Comparison of ENCODE assay signal across 10 cellular contexts in the genomic region with DNA sequence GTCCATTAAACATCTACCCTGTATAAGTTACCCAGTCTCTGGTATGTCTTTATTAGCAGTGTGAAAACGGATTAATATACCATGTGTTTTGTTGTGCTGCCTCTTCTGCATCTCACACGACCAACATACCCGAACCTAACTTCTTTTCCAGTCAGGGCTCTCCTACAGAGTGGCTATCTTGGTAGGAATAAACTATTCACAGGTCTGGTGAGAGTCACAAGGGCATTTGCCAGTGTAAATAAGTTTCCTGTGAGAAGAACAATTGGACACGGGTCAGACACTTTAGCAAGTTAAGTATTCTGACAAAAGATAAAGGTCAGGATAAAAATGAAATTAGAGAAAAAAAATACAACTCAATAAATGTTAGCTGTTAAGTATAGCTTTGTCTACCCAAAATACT.
DNase-seq lines count a peak whose midpoint lies in the region; ATAC-seq and TF ChIP-seq lines count a peak whose summit lies in the region.
"Had no signal": no experiment of that assay in that cellular context is flagged by ENCODE, and none has a peak within 500 bp of the region (broad histone marks: within the 10 kb centered on the region; RNA-seq: fewer than 3 reads in every experiment).

No MANE protein-coding gene starts in this region.

- TF ChIP-seq EP300 in esophagus muscularis mucosa (IDR thresholded peaks at IDR 0.05) (no peak), sigmoid colon (IDR thresholded peaks at IDR 0.05) (no peak)

- DNase-seq in Karpas-422 (no peak), esophagus muscularis mucosa (ENCODE audit: extremely low spot score) (no peak), sigmoid colon (no peak), GM20000 (ENCODE audit: low spot score) (no peak), NCI-H1436 treated with DMSO at 0.1 percent for 48 hours (lab: John Stamatoyannopoulos, UW) (no peak), NCI-H2196 (lab: John Stamatoyannopoulos, UW; ENCODE audit: unreplicated experiment) (no peak)
- DNase-seq: activated effector memory CD4-positive, alpha-beta T cell treated with Interleukin-2 at 50 U/mL for 16 hours had no signal

- H3K4me1 ChIP-seq in Karpas-422 (ENCODE audit: low read length) (peaks cover 23% of the 10 kb centered on the region), esophagus muscularis mucosa (peaks cover 11 to 20% (median 15%) of the 10 kb centered on the region in 4 donors), sigmoid colon (peaks cover 0 to 15% (median 12%) of the 10 kb centered on the region in 4 donors)

- WGBS in esophagus muscularis mucosa, result 76% methylated on average over 4 of the region's 4 CpGs
- 81 to 84% methylated on average over 4 of the region's 4 CpGs for WGBS in sigmoid colon, 2 donors

- H3K4me3 ChIP-seq in Karpas-422 (ENCODE audit: low read length) (no peak overlapping the region), esophagus muscularis mucosa (no peak overlapping the region), sigmoid colon (no peak overlapping the region)

- H3K9me3 ChIP-seq in Karpas-422 (ENCODE audit: low read length) (no peaks in the 10 kb centered on the region), esophagus muscularis mucosa (no peaks in the 10 kb centered on the region), sigmoid colon (peaks cover 0 to 4% (median 0%) of the 10 kb centered on the region in 4 donors)

- no peaks in the 10 kb centered on the region for H3K79me2 ChIP-seq in Karpas-422 (ENCODE audit: low read length)

- peak overlapping the region; percentile 27 for H3K4me2 ChIP-seq in Karpas-422 (ENCODE audit: low read depth, low read length, poor library complexity, severe bottlenecking)

- peak; percentile 1 for ATAC-seq in GM18498 (IDR thresholded peaks at IDR 0.05; ENCODE audit: unreplicated experiment)
- ATAC-seq in GM19324 (IDR thresholded peaks at IDR 0.05; ENCODE audit: low FRiP score, unreplicated experiment), result no peak
- ATAC-seq: naive thymus-derived CD4-positive, alpha-beta T cell had no signal

- intact Hi-C loops in esophagus muscularis mucosa (cut with DNase I), result no loop called here
- intact Hi-C loops in sigmoid colon (cut with DNase I), result no loop called here

- TF ChIP-seq POLR2A in esophagus muscularis mucosa (IDR thresholded peaks at IDR 0.05; ENCODE audit: low read depth), result no peak
- TF ChIP-seq POLR2A in sigmoid colon (IDR thresholded peaks at IDR 0.05), result no peak

- H4K20me1 ChIP-seq in Karpas-422 (ENCODE audit: insufficient read depth, low read depth, low read length), result no peaks in the 10 kb centered on the region

- TF ChIP-seq CTCF in esophagus muscularis mucosa (IDR thresholded peaks at IDR 0.05) (no peak), sigmoid colon (IDR thresholded peaks at IDR 0.05) (no peak), GM20000 (IDR thresholded peaks at IDR 0.05; ENCODE audit: extremely low read depth, missing control alignments) (no peak)

- H3K27ac ChIP-seq in Karpas-422 (ENCODE audit: low read length), result peak overlapping the region; percentile 44; the same call in 1 of the 2 replicates
- peak overlapping the region; percentile 49 to 70 (median 60) for H3K27ac ChIP-seq in esophagus muscularis mucosa (replicated peaks in 1 of 4)
- H3K27ac ChIP-seq in sigmoid colon, result peak overlapping the region in 3 of 4 donors; percentile 23 to 58 (median 36)

- H2AFZ ChIP-seq in Karpas-422 (ENCODE audit: low read length), result no peak overlapping the region

- H3K9me2 ChIP-seq in Karpas-422 (replicated peaks; ENCODE audit: insufficient read depth, low read length), result no peaks in the 10 kb centered on the region

- no peaks in the 10 kb centered on the region for H3K36me3 ChIP-seq in Karpas-422 (ENCODE audit: insufficient read depth, low read length)
- no peaks in the 10 kb centered on the region for H3K36me3 ChIP-seq in esophagus muscularis mucosa
- H3K36me3 ChIP-seq in sigmoid colon, result no peaks in the 10 kb centered on the region

- no peak overlapping the region for H3K9ac ChIP-seq in Karpas-422 (ENCODE audit: low read length)

- H3K27me3 ChIP-seq in Karpas-422 (ENCODE audit: low read length) (no peaks in the 10 kb centered on the region; the same call in 1 of the 2 replicates), esophagus muscularis mucosa (no peaks in the 10 kb centered on the region), sigmoid colon (no peaks in the 10 kb centered on the region)
